Comparison of ENCODE assay signal across 1 cellular context in the genomic region with DNA sequence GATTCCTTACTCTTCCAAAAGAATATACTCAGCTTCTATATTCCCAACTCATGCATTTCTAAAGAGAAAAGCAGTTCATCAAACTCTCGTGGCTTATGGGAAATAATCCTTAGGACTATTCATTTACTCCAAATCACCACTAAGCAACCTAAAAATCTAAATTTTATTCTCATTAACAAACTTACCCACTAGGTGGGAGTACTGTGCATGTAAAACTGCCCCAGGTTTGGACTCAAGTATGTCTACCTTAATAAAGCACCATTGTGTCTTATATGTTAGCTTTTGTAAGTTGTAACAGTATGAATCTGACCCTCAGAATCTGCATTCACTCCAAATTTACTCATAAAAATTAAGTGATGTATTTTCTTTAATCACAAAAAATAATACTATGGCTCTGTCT.
TF ChIP-seq lines count a peak whose summit lies in the region.

No MANE protein-coding gene starts in this region.

TF ChIP-seq in K562, 482 proteins besides CTCF, POLR2A, EP300 and RAD21 (continued from another document):
- TF ChIP-seq HES1 (IDR thresholded peaks at IDR 0.05; ENCODE audit: low read depth) (no peak), DMBX1 (CRISPR knock-in tag; IDR thresholded peaks at IDR 0.05; ENCODE audit: borderline replicate concordance) (no peak)
TF ChIP-seq in K562: peak in this region for 0.
